ENCODE assay signal across 12 cellular contexts in genomic region chr11:73158356-73159051, GRCh38. TPM values are rescaled to one million over a fixed set of nuclear protein-coding genes. Genes with fewer than 3 reads are reported as not detected.
DNase-seq lines count a peak whose midpoint lies in the region; ATAC-seq and TF ChIP-seq lines count a peak whose summit lies in the region.
"Had no signal": no experiment of that assay in that cellular context is flagged by ENCODE, and none has a peak within 500 bp of the region (broad histone marks: within the 10 kb centered on the region; RNA-seq: fewer than 3 reads in every experiment).

No MANE protein-coding gene starts in this region.

- H3K9me3 Mint-ChIP-seq in activated T-helper 1 cell treated with anti-CD3 and anti-CD28 coated beads, Interleukin-12 subunit alpha, Interleukin-12 subunit beta, Interleukin-2, Interleukin-4 antibody, amounts not matched to agents 30 ng/mL and 10 ng/mL and 1 ng/mL, durations not matched to agents 14 hours and 24 hours and 36 hours = no peaks in the 10 kb centered on the region

- no peak overlapping the region for H3K27ac Mint-ChIP-seq in activated T-helper 1 cell treated with anti-CD3 and anti-CD28 coated beads, Interleukin-12 subunit alpha, Interleukin-12 subunit beta, Interleukin-2, Interleukin-4 antibody, amounts not matched to agents 30 ng/mL and 10 ng/mL and 1 ng/mL, durations not matched to agents 14 hours and 24 hours and 36 hours
- H3K27ac Mint-ChIP-seq: progenitor cell of endocrine pancreas had no signal

- H3K9me3 ChIP-seq in heart left ventricle (no peaks in the 10 kb centered on the region), sigmoid colon (no peaks in the 10 kb centered on the region), mucosa of descending colon (no peaks in the 10 kb centered on the region)

- DNase-seq in RPMI7951 (ENCODE audit: low read depth) (peak; percentile 85), heart left ventricle (no peak), sigmoid colon (peak; percentile 40), NCI-H2081 treated with DMSO at 0.1 percent for 48 hours (lab: John Stamatoyannopoulos, UW) (no peak), mucosa of descending colon (no peak), GM13976 (ENCODE audit: low spot score) (no peak)
- no peak for DNase-seq in activated T-helper 1 cell treated with anti-CD3 and anti-CD28 coated beads, Interleukin-12 subunit alpha, Interleukin-12 subunit beta, Interleukin-2, Interleukin-4 antibody, amounts not matched to agents 30 ng/mL and 10 ng/mL and 1 ng/mL, durations not matched to agents 14 hours and 24 hours and 36 hours (ENCODE audit: low spot score)
- DNase-seq: DMS 273 treated with DMSO at 0.1 percent for 48 hours, HCEC 1CT, NCI-H2227 treated with DMSO at 0.1 percent for 48 hours had no signal

- TF ChIP-seq CTCF in heart left ventricle (IDR thresholded peaks at IDR 0.05) (no peak), sigmoid colon (IDR thresholded peaks at IDR 0.05) (no peak), mucosa of descending colon (IDR thresholded peaks at IDR 0.05) (no peak), GM13976 (IDR thresholded peaks at IDR 0.05; ENCODE audit: borderline replicate concordance, control extremely low read depth, extremely low read depth, insufficient read depth, missing control alignments) (no peak)

- H3K4me1 ChIP-seq in heart left ventricle (peaks cover 0 to 78% (median 38%) of the 10 kb centered on the region in 12 donors), sigmoid colon (peaks cover 0 to 33% (median 32%) of the 10 kb centered on the region in 4 donors), mucosa of descending colon (ENCODE audit: low read depth) (peaks cover 6% of the 10 kb centered on the region)

- H3K36me3 ChIP-seq in heart left ventricle (no peaks in the 10 kb centered on the region), sigmoid colon (no peaks in the 10 kb centered on the region), mucosa of descending colon (ENCODE audit: low read depth) (no peaks in the 10 kb centered on the region)

- H3K27me3 ChIP-seq in heart left ventricle (no peaks in the 10 kb centered on the region), sigmoid colon (no peaks in the 10 kb centered on the region)

- no peaks in the 10 kb centered on the region for H3K27me3 Mint-ChIP-seq in activated T-helper 1 cell treated with anti-CD3 and anti-CD28 coated beads, Interleukin-12 subunit alpha, Interleukin-12 subunit beta, Interleukin-2, Interleukin-4 antibody, amounts not matched to agents 30 ng/mL and 10 ng/mL and 1 ng/mL, durations not matched to agents 14 hours and 24 hours and 36 hours (ENCODE audit: insufficient read depth)

- H3K36me3 Mint-ChIP-seq in activated T-helper 1 cell treated with anti-CD3 and anti-CD28 coated beads, Interleukin-12 subunit alpha, Interleukin-12 subunit beta, Interleukin-2, Interleukin-4 antibody, amounts not matched to agents 30 ng/mL and 10 ng/mL and 1 ng/mL, durations not matched to agents 14 hours and 24 hours and 36 hours (ENCODE audit: low read depth) = no peaks in the 10 kb centered on the region

- intact Hi-C loops in heart left ventricle (cut with DNase I) (loop anchor here in 1 of 10 donors (2.0 kb wide), 1 partner anchor 14 kb away; no protein-coding TSS in a partner anchor), sigmoid colon (cut with DNase I) (no loop called here), mucosa of descending colon (cut with DNase I, micrococcal nuclease) (no loop called here)
- intact Hi-C loops in activated T-helper 1 cell treated with anti-CD3 and anti-CD28 coated beads, Interleukin-12 subunit alpha, Interleukin-12 subunit beta, Interleukin-2, Interleukin-4 antibody, amounts not matched to agents 30 ng/mL and 10 ng/mL and 1 ng/mL, durations not matched to agents 14 hours and 24 hours and 36 hours (cut with micrococcal nuclease) = no loop called here

- ATAC-seq in heart left ventricle (peak in 3 of 4 donors; percentile 15 to 38 (median 37)), mucosa of descending colon (no peak)

- TF ChIP-seq EP300 in sigmoid colon (IDR thresholded peaks at IDR 0.05) = no peak

- in situ Hi-C loops in GM13976 (cut with MboI; ENCODE audit: low sequenced_read_pairs, unreplicated experiment) = no loop called here

- WGBS in heart left ventricle, 4 donors = 50 to 62% (median 54%) methylated on average over 8 of the region's 8 CpGs
- WGBS in sigmoid colon, 2 donors = 84% methylated on average over 8 of the region's 8 CpGs

- H3K27ac ChIP-seq in heart left ventricle = peak overlapping the region; percentile 69 to 96 (median 82)
- H3K27ac ChIP-seq in sigmoid colon = peak overlapping the region; percentile 22 to 85 (median 71)

- H3K4me1 Mint-ChIP-seq in activated T-helper 1 cell treated with anti-CD3 and anti-CD28 coated beads, Interleukin-12 subunit alpha, Interleukin-12 subunit beta, Interleukin-2, Interleukin-4 antibody, amounts not matched to agents 30 ng/mL and 10 ng/mL and 1 ng/mL, durations not matched to agents 14 hours and 24 hours and 36 hours (ENCODE audit: low read depth) = peaks cover 56% of the 10 kb centered on the region

- H3K4me3 Mint-ChIP-seq in activated T-helper 1 cell treated with anti-CD3 and anti-CD28 coated beads, Interleukin-12 subunit alpha, Interleukin-12 subunit beta, Interleukin-2, Interleukin-4 antibody, amounts not matched to agents 30 ng/mL and 10 ng/mL and 1 ng/mL, durations not matched to agents 14 hours and 24 hours and 36 hours = no peak overlapping the region

- TF ChIP-seq POLR2A in heart left ventricle (IDR thresholded peaks at IDR 0.05) (no peak), sigmoid colon (IDR thresholded peaks at IDR 0.05) (no peak)

- H3K4me3 ChIP-seq in GM08714 (ENCODE audit: low read length) (peak overlapping the region; percentile 44; the same call in 1 of the 2 replicates), heart left ventricle (no peak overlapping the region), sigmoid colon (no peak overlapping the region), mucosa of descending colon (no peak overlapping the region)

RNA-seq across cellular contexts. Expression of gene FCHSD2, which starts 16.4 kb away (rescaled TPM):
- total RNA-seq in RPMI7951 (2014; rRNA removed; shearing (Covaris generic)) = 11.0 and 12.4 TPM in 2 replicates
- total RNA-seq in heart left ventricle = 10 to 100 TPM; 15.3 to 61.1 (median 40.3) TPM
- polyA plus RNA-seq in heart left ventricle = 10 to 100 TPM in 1 of 2 donors, 1 to 10 TPM in 1; 9.9 to 23.8 TPM
- total RNA-seq in sigmoid colon = 10 to 100 TPM; 16.4 to 36.3 (median 19.4) TPM
- polyA plus RNA-seq in sigmoid colon = 10 to 100 TPM in 1 of 3 donors, 1 to 10 TPM in 2; 6.9 to 19.3 (median 7.2) TPM
- 10 to 100 TPM; 15.7 to 41.6 (median 21.6) TPM for total RNA-seq in mucosa of descending colon
- total RNA-seq in activated T-helper 1 cell treated with anti-CD3 and anti-CD28 coated beads, Interleukin-12 subunit alpha, Interleukin-12 subunit beta, Interleukin-2, Interleukin-4 antibody, amounts not matched to agents 30 ng/mL and 10 ng/mL and 1 ng/mL, durations not matched to agents 14 hours and 24 hours and 36 hours = 23.4 and 27.7 TPM in 2 replicates

RNA-seq across cellular contexts. Expression of gene P2RY2, which starts 59.6 kb away (rescaled TPM):
- 1.3 and 2.2 TPM in 2 replicates for total RNA-seq in RPMI7951 (2014; rRNA removed; shearing (Covaris generic))
- total RNA-seq in heart left ventricle (10 to 100 TPM; 10.2 to 28.3 (median 14.7) TPM), sigmoid colon (under 1 TPM in 1 of 4 donors, not detected in 3; 0.16 TPM), mucosa of descending colon (10 to 100 TPM in 2 of 3 donors, 1 to 10 TPM in 1; 7.6 to 20.6 (median 14.5) TPM)
- polyA plus RNA-seq in heart left ventricle (10 to 100 TPM in 1 of 2 donors, 1 to 10 TPM in 1; 8.5 to 20.0 TPM), sigmoid colon (1 to 10 TPM; 3.0 to 6.2 (median 4.2) TPM)
- total RNA-seq in activated T-helper 1 cell treated with anti-CD3 and anti-CD28 coated beads, Interleukin-12 subunit alpha, Interleukin-12 subunit beta, Interleukin-2, Interleukin-4 antibody, amounts not matched to agents 30 ng/mL and 10 ng/mL and 1 ng/mL, durations not matched to agents 14 hours and 24 hours and 36 hours = not detected in 2 replicates

Comparison
In these comparisons a context has a peak if more than half of its experiments do, and no peak if none do; other contexts are left out.
1. DNase-seq: peak in RPMI7951 (single experiment) and sigmoid colon (single experiment); none in heart left ventricle (0 of 5), NCI-H2081 treated with DMSO at 0.1 percent for 48 hours (single experiment), mucosa of descending colon (0 of 3), GM13976 (single experiment) and activated T-helper 1 cell treated with anti-CD3 and anti-CD28 coated beads, Interleukin-12 subunit alpha, Interleukin-12 subunit beta, Interleukin-2, Interleukin-4 antibody, amounts not matched to agents 30 ng/mL and 10 ng/mL and 1 ng/mL, durations not matched to agents 14 hours and 24 hours and 36 hours (single experiment).